ENCODE assay signal across 19 cellular contexts in genomic region chr1:217062566-217062965, GRCh38.
A peak's percentile ranks its signal among the peaks of the same experiment; 100 is the strongest.
DNase-seq lines count a peak whose midpoint lies in the region; ATAC-seq and TF ChIP-seq lines count a peak whose summit lies in the region.
"Had no signal": no experiment of that assay in that cellular context is flagged by ENCODE, and none has a peak within 500 bp of the region (broad histone marks: within the 10 kb centered on the region; RNA-seq: fewer than 3 reads in every experiment).

No MANE protein-coding gene starts in this region.

- H3K27me3 ChIP-seq in left ventricle myocardium inferior (ENCODE audit: low read depth) = no peaks in the 10 kb centered on the region
- H3K27me3 ChIP-seq in hepatocyte = no peaks in the 10 kb centered on the region
- H3K27me3 ChIP-seq in neural progenitor cell = no peaks in the 10 kb centered on the region
- H3K27me3 ChIP-seq: BLaER1 had no signal

- peaks cover 4% of the 10 kb centered on the region for H3K9me3 Mint-ChIP-seq in neural progenitor cell
- H3K9me3 Mint-ChIP-seq: IgD-negative memory B cell had no signal

- H3F3A ChIP-seq in neural progenitor cell (ENCODE audit: low read depth) = no peaks in the 10 kb centered on the region

- no peaks in the 10 kb centered on the region for H4K20me1 ChIP-seq in hepatocyte (ENCODE audit: insufficient read depth, poor library complexity, severe bottlenecking)
- H4K20me1 ChIP-seq in neural progenitor cell (ENCODE audit: low read depth) = no peaks in the 10 kb centered on the region
- H4K20me1 ChIP-seq: BLaER1 had no signal

- no peaks in the 10 kb centered on the region for H3K9me2 ChIP-seq in hepatocyte (replicated peaks; ENCODE audit: insufficient read depth)

- H3K4me1 ChIP-seq in left ventricle myocardium inferior (peaks cover 18% of the 10 kb centered on the region), hepatocyte (ENCODE audit: insufficient read depth) (peaks cover 9% of the 10 kb centered on the region), neural progenitor cell (no peaks in the 10 kb centered on the region)
- H3K4me1 ChIP-seq: BLaER1 had no signal

- H3K36me3 ChIP-seq in left ventricle myocardium inferior = no peaks in the 10 kb centered on the region
- H3K36me3 ChIP-seq in hepatocyte (replicated peaks; ENCODE audit: insufficient read depth, low read depth) = no peaks in the 10 kb centered on the region
- H3K36me3 ChIP-seq in neural progenitor cell = no peaks in the 10 kb centered on the region
- H3K36me3 ChIP-seq: BLaER1 had no signal

- H3K27ac Mint-ChIP-seq in neural progenitor cell = no peak overlapping the region
- H3K27ac Mint-ChIP-seq: CD4-positive, alpha-beta memory T cell; IgD-negative memory B cell had no signal

- H3K27ac ChIP-seq in left ventricle myocardium inferior (replicated peaks) (peak overlapping the region; percentile 50), hepatocyte (peak overlapping the region; percentile 66), neural progenitor cell (no peak overlapping the region)
- H3K27ac ChIP-seq: BLaER1 had no signal

- H3K4me3 ChIP-seq in left ventricle myocardium inferior (no peak overlapping the region), hepatocyte (no peak overlapping the region), neural progenitor cell (no peak overlapping the region)
- H3K4me3 ChIP-seq: BLaER1 had no signal

- H3K79me2 ChIP-seq in hepatocyte (no peaks in the 10 kb centered on the region), neural progenitor cell (ENCODE audit: low read depth) (no peaks in the 10 kb centered on the region)

- no peak overlapping the region for H3K4me3 Mint-ChIP-seq in neural progenitor cell
- H3K4me3 Mint-ChIP-seq: CD4-positive, alpha-beta memory T cell; IgD-negative memory B cell had no signal

- H3K9me3 ChIP-seq in left ventricle myocardium inferior (replicated peaks) (no peaks in the 10 kb centered on the region), hepatocyte (ENCODE audit: low read depth) (no peaks in the 10 kb centered on the region), neural progenitor cell (ENCODE audit: low read depth) (no peaks in the 10 kb centered on the region)
- H3K9me3 ChIP-seq: BLaER1 had no signal

- ATAC-seq in Right ventricle myocardium inferior = no peak
- ATAC-seq: Panc1, SK-N-SH treated with all-trans-retinoic acid at 6 μM for 48 hours had no signal

- H3K4me2 ChIP-seq in hepatocyte (peak overlapping the region; percentile 16), neural progenitor cell (no peak overlapping the region)
- H3K4me2 ChIP-seq: BLaER1 had no signal

- WGBS in hepatocyte (ENCODE audit: low lambda C conversion rate, missing lambda C conversion rate) = 54% methylated on average over 3 of the region's 3 CpGs

- TF ChIP-seq CTCF in left ventricle myocardium inferior (IDR thresholded peaks at IDR 0.05; ENCODE audit: borderline replicate concordance) = no peak
- no peak for TF ChIP-seq CTCF in hepatocyte (IDR thresholded peaks at IDR 0.05; ENCODE audit: poor library complexity)
- no peak for TF ChIP-seq CTCF in neural progenitor cell (IDR thresholded peaks at IDR 0.05)

- H3K9ac ChIP-seq in neural progenitor cell = no peak overlapping the region
- H3K9ac ChIP-seq: BLaER1 had no signal

- intact Hi-C loops in left ventricle myocardium inferior (cut with micrococcal nuclease) (no loop called here), Right ventricle myocardium inferior (cut with DNase I) (no loop called here)

- H3K4me1 Mint-ChIP-seq in neural progenitor cell = peaks cover 11% of the 10 kb centered on the region
- H3K4me1 Mint-ChIP-seq: CD4-positive, alpha-beta memory T cell; IgD-negative memory B cell had no signal

- H2AFZ ChIP-seq in hepatocyte (peak overlapping the region; percentile 46), neural progenitor cell (replicated peaks) (peak overlapping the region; percentile 60)

- H3K36me3 Mint-ChIP-seq in neural progenitor cell = peaks cover 3% of the 10 kb centered on the region
- H3K36me3 Mint-ChIP-seq: CD4-positive, alpha-beta memory T cell; IgD-negative memory B cell had no signal

- no peak for DNase-seq in left ventricle myocardium inferior
- DNase-seq in Right ventricle myocardium inferior (ENCODE audit: missing footprints) = no peak
- no peak for DNase-seq in hepatocyte (ENCODE audit: low spot score)
- DNase-seq in neural progenitor cell (ENCODE audit: low spot score) = no peak
- no peak for DNase-seq in SKM-1 treated with dmso at 0.1 percent for 144 hours (lab: John Stamatoyannopoulos, UW; ENCODE audit: unreplicated experiment)
- no peak for DNase-seq in COLO668 (lab: John Stamatoyannopoulos, UW; ENCODE audit: unreplicated experiment)
- DNase-seq in NCI-H82 treated with DMSO at 0.1 percent for 48 hours (lab: John Stamatoyannopoulos, UW; ENCODE audit: unreplicated experiment) = no peak
- DNase-seq: CD4-positive, alpha-beta memory T cell; DMS153; EL; MV-4-11; NCI-H1105 treated with DMSO at 0.1 percent for 48 hours; NCI-H2029 treated with DMSO at 0.1 percent for 48 hours; NCI-H446; NCI-H526 treated with DMSO at 0.1 percent for 48 hours had no signal

- no peaks in the 10 kb centered on the region for H3K27me3 Mint-ChIP-seq in neural progenitor cell (ENCODE audit: insufficient read depth, low read depth)
- H3K27me3 Mint-ChIP-seq: CD4-positive, alpha-beta memory T cell; IgD-negative memory B cell had no signal
